ENCODE assay signal across 16 cellular contexts in the genomic region with DNA sequence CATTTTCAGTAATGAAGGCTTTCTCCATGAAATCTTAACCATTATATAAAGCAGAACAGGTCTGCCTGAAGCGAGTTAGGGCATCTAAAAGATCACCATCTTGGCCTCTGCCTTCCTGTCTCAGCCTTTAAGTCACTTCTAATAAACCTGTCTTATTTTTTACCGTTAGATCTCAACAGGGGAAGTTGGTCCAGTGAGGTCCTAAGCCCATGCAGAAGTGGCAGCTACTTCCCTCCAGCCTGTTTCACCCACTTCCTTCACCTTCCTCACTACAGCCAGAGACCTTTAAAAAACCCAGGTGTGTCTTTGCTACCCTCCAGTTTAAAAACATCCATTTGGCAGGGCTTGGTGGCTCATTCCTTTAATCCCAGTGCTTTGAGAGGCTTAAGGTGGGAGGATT. TPM values are rescaled to one million over a fixed set of nuclear protein-coding genes. Genes with fewer than 3 reads are reported as not detected.
DNase-seq lines count a peak whose midpoint lies in the region; ATAC-seq and TF ChIP-seq lines count a peak whose summit lies in the region.
"Had no signal": no experiment of that assay in that cellular context is flagged by ENCODE, and none has a peak within 500 bp of the region (broad histone marks: within the 10 kb centered on the region; RNA-seq: fewer than 3 reads in every experiment).

No MANE protein-coding gene starts in this region.

- in situ Hi-C loops in KBM-7 (cut with MboI; ENCODE audit: low pct_unique_long_range_greater_than_20kb, low sequenced_read_pairs) = no loop called here

- no peak overlapping the region for H3K27ac ChIP-seq in osteoblast (ENCODE audit: low read depth, low read length)
- no peak overlapping the region for H3K27ac ChIP-seq in upper lobe of left lung
- H3K27ac ChIP-seq: A549 had no signal

- WGBS in upper lobe of left lung, 2 donors = 45 to 76% methylated on average over 2 of the region's 2 CpGs

- ATAC-seq in upper lobe of left lung (ENCODE audit: low FRiP score in 2 of 2) = no peak
- ATAC-seq: A549 had no signal

- no peaks in the 10 kb centered on the region for H3K79me2 ChIP-seq in osteoblast (ENCODE audit: insufficient read depth, low read length)

- H3K36me3 ChIP-seq in osteoblast (ENCODE audit: insufficient read depth, low read length) (no peaks in the 10 kb centered on the region), upper lobe of left lung (no peaks in the 10 kb centered on the region)
- H3K36me3 ChIP-seq: BE2C had no signal

- H4K20me1 ChIP-seq in osteoblast (ENCODE audit: insufficient read depth, low read length) = no peaks in the 10 kb centered on the region

- no peak for TF ChIP-seq CTCF in osteoblast (IDR thresholded peaks at IDR 0.05; ENCODE audit: extremely low read depth, low read depth, low read length)
- TF ChIP-seq CTCF in upper lobe of left lung (IDR thresholded peaks at IDR 0.05) = no peak

- DNase-seq in CD1c-positive myeloid dendritic cell (ENCODE audit: extremely low spot score) (peak; percentile 9), KBM-7 (peak; percentile 12), SKM-1 treated with dmso at 0.1 percent for 144 hours (lab: John Stamatoyannopoulos, UW; ENCODE audit: unreplicated experiment) (peak; percentile 57), osteoblast (ENCODE audit: insufficient read length, low spot score, missing footprints) (peak; percentile 54), upper lobe of left lung (no peak)
- DNase-seq in stimulated activated CD4-positive, alpha-beta T cell treated with anti-CD3 and anti-CD28 coated beads, Interleukin-2, amount 100 ng/mL, for 24 hours = no peak
- DNase-seq: Caco-2; CD8-positive, alpha-beta memory T cell; DND-41; GDM1; HCEC 1CT; HFFc6 had no signal

- H3K27me3 ChIP-seq in osteoblast (ENCODE audit: insufficient read depth, low read length) (no peaks in the 10 kb centered on the region), upper lobe of left lung (no peaks in the 10 kb centered on the region)
- H3K27me3 ChIP-seq: BE2C had no signal

- TF ChIP-seq EP300 in upper lobe of left lung (IDR thresholded peaks at IDR 0.05) = no peak

- H3K4me2 ChIP-seq in osteoblast (ENCODE audit: insufficient read depth, low read length) = no peak overlapping the region
- H3K4me2 ChIP-seq: A549 had no signal

- H3K4me3 ChIP-seq in osteoblast (ENCODE audit: insufficient read depth, low read length) = no peak overlapping the region
- no peak overlapping the region for H3K4me3 ChIP-seq in upper lobe of left lung
- H3K4me3 ChIP-seq: A549 had no signal

- H3K4me1 ChIP-seq in osteoblast (ENCODE audit: insufficient read depth, low read length) (peaks cover 4% of the 10 kb centered on the region), upper lobe of left lung (no peaks in the 10 kb centered on the region)
- H3K4me1 ChIP-seq: BE2C, Caco-2 had no signal

- TF ChIP-seq POLR2A in upper lobe of left lung (IDR thresholded peaks at IDR 0.05) = no peak

- H2AFZ ChIP-seq in osteoblast (ENCODE audit: low read length) = no peak overlapping the region

- no peaks in the 10 kb centered on the region for H3K9me3 ChIP-seq in osteoblast (ENCODE audit: low read depth, low read length)
- peaks cover 0 to 1% (median 0%) of the 10 kb centered on the region in 4 donors for H3K9me3 ChIP-seq in upper lobe of left lung

RNA-seq across cellular contexts. Expression of a gene that starts 14.1 kb away (rescaled TPM):
- total RNA-seq in osteoblast (5.0 and 5.1 TPM in 2 replicates), upper lobe of left lung (1 to 10 TPM; 3.3 to 8.5 (median 6.3) TPM)

RNA-seq across cellular contexts. Expression of a gene that starts 40.2 kb away (rescaled TPM):
- 1.8 and 2.4 TPM in 2 replicates for total RNA-seq in osteoblast
- total RNA-seq in upper lobe of left lung = 10 to 100 TPM; 14.3 to 33.3 (median 20.0) TPM
- total RNA-seq: H4, HT1080 had no signal

Comparison
In these comparisons a context has a peak if more than half of its experiments do, and no peak if none do; other contexts are left out.
1. DNase-seq: peak in CD1c-positive myeloid dendritic cell (single experiment), KBM-7 (single experiment), SKM-1 treated with dmso at 0.1 percent for 144 hours (single experiment) and osteoblast (single experiment); none in upper lobe of left lung (0 of 2) and stimulated activated CD4-positive, alpha-beta T cell treated with anti-CD3 and anti-CD28 coated beads, Interleukin-2, amount 100 ng/mL, for 24 hours (0 of 2).